In the genomic region with DNA sequence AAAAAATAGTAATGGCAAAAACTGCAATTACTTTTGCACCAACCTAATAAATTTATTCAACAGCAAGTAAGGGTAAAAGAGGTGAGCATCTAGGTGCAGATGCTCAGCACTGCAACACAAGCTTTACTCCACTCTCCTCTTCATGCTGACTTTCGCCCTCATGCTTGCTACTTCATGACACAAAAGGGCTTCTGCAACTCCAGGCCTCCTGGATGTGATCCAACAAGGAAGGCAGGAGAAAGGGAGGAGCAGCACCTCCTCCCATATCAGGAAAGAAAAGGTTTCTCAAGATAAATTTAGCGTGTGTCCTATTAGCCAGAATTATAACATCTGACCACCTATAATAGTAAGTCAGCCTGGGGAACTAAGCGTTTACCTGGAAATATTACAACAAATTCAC, we compare ENCODE assay signal across 26 cellular contexts. TPM values are rescaled to one million over a fixed set of nuclear protein-coding genes. Genes with fewer than 3 reads are reported as not detected.
DNase-seq lines count a peak whose midpoint lies in the region; ATAC-seq, FAIRE-seq and TF ChIP-seq lines count a peak whose summit lies in the region.
"Had no signal": no experiment of that assay in that cellular context is flagged by ENCODE, and none has a peak within 500 bp of the region (broad histone marks: within the 10 kb centered on the region; RNA-seq: fewer than 3 reads in every experiment).

No MANE protein-coding gene starts in this region.

- WGBS in K562 (ENCODE audit: insufficient coverage, low coverage, missing lambda C conversion rate): 55% methylated on average over 3 of the region's 3 CpGs

- in situ Hi-C loops in K562 (cut with MboI): no loop called here

- H3K4me1 ChIP-seq in K562 (replicated peaks in 1 of 2; ENCODE audit: control insufficient read depth in 2 of 2, insufficient read depth in 2 of 2, low read length in 2 of 2) (peaks cover 14 to 16% of the 10 kb centered on the region in 2 experiments), mucosa of rectum (ENCODE audit: control insufficient read depth in 2 of 2, insufficient read depth in 2 of 2, low read length in 2 of 2) (peaks cover 2 to 3% of the 10 kb centered on the region in 2 donors)
- H3K4me1 ChIP-seq: BE2C had no signal

- H3K27ac ChIP-seq in K562 (ENCODE audit: extremely low read depth, low read depth, low read length): no peak overlapping the region
- peak overlapping the region; percentile 32 to 62 for H3K27ac ChIP-seq in mucosa of rectum (ENCODE audit: low read depth in 2 of 2, low read length in 2 of 2)
- H3K27ac ChIP-seq: GM23248, HL-60 had no signal

- H3K27me3 ChIP-seq in K562 (ENCODE audit: control insufficient read depth in 2 of 2, insufficient read depth in 2 of 2, low read length in 2 of 2) (no peaks in the 10 kb centered on the region), mucosa of rectum (ENCODE audit: control insufficient read depth in 2 of 2, insufficient read depth in 2 of 2, low read length in 2 of 2) (no peaks in the 10 kb centered on the region)
- H3K27me3 ChIP-seq: BE2C had no signal

- intact Hi-C loops in K562 (cut with micrococcal nuclease): no loop called here
- intact Hi-C loops in activated CD4-positive, alpha-beta T cell treated with anti-CD3 and anti-CD28 coated beads for 36 hours (cut with DNase I, micrococcal nuclease): no loop called here

- peaks cover 41% of the 10 kb centered on the region; the same call in 2 of the 3 replicates for H3K36me3 ChIP-seq in K562 (ENCODE audit: control insufficient read depth, insufficient read depth, low read length)
- peaks cover 25 to 40% of the 10 kb centered on the region in 2 donors for H3K36me3 ChIP-seq in mucosa of rectum (ENCODE audit: control insufficient read depth in 2 of 2, insufficient read depth in 2 of 2, low read length in 2 of 2)
- H3K36me3 ChIP-seq: BE2C had no signal

- TF ChIP-seq EP300 in K562 (IDR thresholded peaks at IDR 0.05; ENCODE audit: low read length): no peak

- DNase-seq in activated CD8-positive, alpha-beta memory T cell treated with anti-CD3 and anti-CD28 coated beads, Interleukin-2, amount 50 U/mL, for 48 hours: peak; percentile 32
- DNase-seq in activated CD8-positive, alpha-beta memory T cell treated with anti-CD3 and anti-CD28 coated beads, Interleukin-2, amount 50 U/mL, for 4 hours: no peak
- DNase-seq in K562 (ENCODE audit: extremely low read depth in 1 of 4, low spot score in 3 of 4) (no peak), OCI-M2 (lab: John Stamatoyannopoulos, UW; ENCODE audit: unreplicated experiment) (no peak)
- no peak for DNase-seq in activated naive CD4-positive, alpha-beta T cell treated with Interleukin-2 at 50 U/mL for 16 hours
- no peak for DNase-seq in activated CD4-positive, alpha-beta T cell treated with anti-CD3 and anti-CD28 coated beads for 36 hours
- DNase-seq: BE2C; C1 segment of cervical spinal cord; CD4-positive, CD25-positive, alpha-beta regulatory T cell; CD8-positive, alpha-beta memory T cell; COR-L47; DMS153; DMS79; GDM1; GM23248; HCEC 1CT; HFFc6; IMR-90 had no signal

- H3K36me3 Mint-ChIP-seq in activated CD4-positive, alpha-beta T cell treated with anti-CD3 and anti-CD28 coated beads for 36 hours (ENCODE audit: low read depth): peaks cover 18% of the 10 kb centered on the region

- no TSS peak for BruUV-seq in K562 (replicated peaks; lab: Mats Ljungman, UMichigan)

- no peak for TF ChIP-seq POLR2A in K562 (conservative IDR thresholded peaks at IDR 0.05)

- FAIRE-seq in K562 (lab: Jason Lieb, UNC): no peak
- FAIRE-seq: GM12892, GM18507, HTR-8/SVneo had no signal

- H4K20me1 ChIP-seq in K562 (replicated peaks; ENCODE audit: control insufficient read depth, insufficient read depth, low read length): no peaks in the 10 kb centered on the region

- no peaks in the 10 kb centered on the region for H3K9me3 ChIP-seq in K562 (replicated peaks; ENCODE audit: control insufficient read depth, insufficient read depth, low read depth, low read length)
- H3K9me3 ChIP-seq in mucosa of rectum (ENCODE audit: control insufficient read depth in 2 of 2, low read length in 2 of 2): no peaks in the 10 kb centered on the region
- H3K9me3 ChIP-seq: BE2C had no signal

- CTCF ChIA-PET in K562 (lab: Yijun Ruan, JAX; ENCODE audit: low intra/inter-chr PET ratio): no interaction called here
- CTCF ChIA-PET in activated CD4-positive, alpha-beta T cell treated with anti-CD3 and anti-CD28 coated beads for 36 hours (lab: Charles Lee): no interaction called here

- H3K4me3 ChIP-seq in K562 (no peak overlapping the region), mucosa of rectum (ENCODE audit: low read length in 2 of 2) (no peak overlapping the region)
- H3K4me3 ChIP-seq: GM23248 had no signal

- no peak overlapping the region; a peak in 1 of 4 replicates for H3K9ac ChIP-seq in K562 (ENCODE audit: insufficient read depth in 1 of 2, low read depth in 2 of 2, low read length in 2 of 2)
- no peak overlapping the region for H3K9ac ChIP-seq in mucosa of rectum (ENCODE audit: low read depth in 1 of 2, low read length in 2 of 2)
- H3K9ac ChIP-seq: GM23248 had no signal

- H3K4me1 Mint-ChIP-seq in activated CD4-positive, alpha-beta T cell treated with anti-CD3 and anti-CD28 coated beads for 36 hours: peaks cover 2% of the 10 kb centered on the region

- H3K27me3 Mint-ChIP-seq in activated CD4-positive, alpha-beta T cell treated with anti-CD3 and anti-CD28 coated beads for 36 hours: no peaks in the 10 kb centered on the region
- H3K27me3 Mint-ChIP-seq: CD4-positive, CD25-positive, alpha-beta regulatory T cell; CD8-positive, alpha-beta memory T cell had no signal

- H3K4me3 Mint-ChIP-seq in activated CD4-positive, alpha-beta T cell treated with anti-CD3 and anti-CD28 coated beads for 36 hours: no peak overlapping the region
- H3K4me3 Mint-ChIP-seq: CD4-positive, CD25-positive, alpha-beta regulatory T cell; CD8-positive, alpha-beta memory T cell; HFFc6 had no signal

- TF ChIP-seq RAD21 in K562 (CRISPR knock-in tag; conservative IDR thresholded peaks at IDR 0.05 in 1 of 2, IDR thresholded peaks at IDR 0.05 in 1 of 2): no peak

- POLR2A ChIA-PET in K562 (lab: Yijun Ruan, JAX): interaction anchor here (0.6 to 13.3 kb wide), 2 partner anchors 10 to 665 kb away, joined by 3 to 113 read pairs; a partner anchor contains a TSS
- POLR2A ChIA-PET in activated CD4-positive, alpha-beta T cell treated with anti-CD3 and anti-CD28 coated beads for 36 hours (lab: Charles Lee): no interaction called here

- no peak for ATAC-seq in K562
- no peak for ATAC-seq in activated CD4-positive, alpha-beta T cell treated with anti-CD3 and anti-CD28 coated beads for 36 hours

- TF ChIP-seq CTCF in K562 (IDR thresholded peaks at IDR 0.05 in 2 of 3, conservative IDR thresholded peaks at IDR 0.05 in 1 of 3; ENCODE audit: insufficient read depth in 2 of 3, low read depth in 1 of 3, low read length in 3 of 3): no peak

- H3K27ac Mint-ChIP-seq in activated CD4-positive, alpha-beta T cell treated with anti-CD3 and anti-CD28 coated beads for 36 hours: no peak overlapping the region
- H3K27ac Mint-ChIP-seq: CD8-positive, alpha-beta memory T cell; HFFc6 had no signal

- no peak overlapping the region for H3K4me2 ChIP-seq in K562 (ENCODE audit: insufficient read depth, low read length)

- no peaks in the 10 kb centered on the region for H3K9me3 Mint-ChIP-seq in activated CD4-positive, alpha-beta T cell treated with anti-CD3 and anti-CD28 coated beads for 36 hours (ENCODE audit: low read depth)
- H3K9me3 Mint-ChIP-seq: CD4-positive, CD25-positive, alpha-beta regulatory T cell; CD8-positive, alpha-beta memory T cell; HFFc6 had no signal

- H3K9me1 ChIP-seq in K562 (ENCODE audit: control insufficient read depth, insufficient read depth, low read length): no peaks in the 10 kb centered on the region

- no peaks in the 10 kb centered on the region for H3K79me2 ChIP-seq in K562 (ENCODE audit: control insufficient read depth, insufficient read depth, low read length)

- H2AFZ ChIP-seq in K562 (ENCODE audit: low read depth, low read length): no peak overlapping the region
- H2AFZ ChIP-seq: GM23248 had no signal

RNA-seq across cellular contexts. Expression of a gene that starts 11.6 kb away (rescaled TPM):
- 15.7 and 26.6 TPM in 2 replicates for total RNA-seq in K562 (2011; cell fraction: chromatin; rRNA removed; ENCODE audit: low replicate concordance)
- total RNA-seq in K562 (2011; cell fraction: nucleolus; rRNA removed): 12.9 and 16.7 TPM in 2 replicates
- 22.2 and 24.0 TPM in 2 replicates for total RNA-seq in K562 (2011; cell fraction: nucleoplasm; rRNA removed)
- 38.2 and 43.2 TPM in 2 replicates for total RNA-seq in K562 (2014; rRNA removed)
- total RNA-seq in K562 (2014; rRNA removed; fragmentation: Illumina TruSeq; extraction: Trizol): 59.3 and 80.6 TPM in 2 replicates
- total RNA-seq in K562 (2015; rRNA removed; fragmentation: Illumina TruSeq; extraction: Trizol): 51.2 and 54.6 TPM in 2 replicates
- total RNA-seq in K562 (2021): 27.5 and 35.6 TPM in 2 replicates
- polyA plus RNA-seq in K562 (2011; rRNA removed): 33.7 and 36.5 TPM in 2 replicates
- polyA plus RNA-seq in K562 (2011; cell fraction: cytosol; rRNA removed): 3.4 and 12.2 TPM in 2 replicates
- polyA plus RNA-seq in K562 (2011; cell fraction: nucleus; rRNA removed): 5.5 and 9.8 TPM in 2 replicates
- polyA plus RNA-seq in K562 (2012): 51.2 and 71.0 TPM in 2 replicates
- polyA plus RNA-seq in K562 (2014; fragmentation: Illumina TruSeq; extraction: Trizol): 66.5 and 80.2 TPM in 2 replicates
- 10 to 100 TPM; 20.9 to 21.9 TPM for polyA plus RNA-seq in K562 (2014; fragmentation: Nextera tagmentation; extraction: Ambion mirVana)
- polyA plus RNA-seq in K562 (2014; rRNA removed): 52.5 and 69.0 TPM in 2 replicates
- 13.7 and 20.1 TPM in 2 replicates for polyA minus RNA-seq in K562 (2011; rRNA and poly(A)+ RNA removed)
- polyA minus RNA-seq in K562 (2011; cell fraction: cytosol; rRNA and poly(A)+ RNA removed): 5.4 and 7.2 TPM in 2 replicates
- polyA minus RNA-seq in K562 (2011; cell fraction: nucleus; rRNA and poly(A)+ RNA removed): 6.5 and 14.8 TPM in 2 replicates
- total RNA-seq in activated CD4-positive, alpha-beta T cell treated with anti-CD3 and anti-CD28 coated beads for 36 hours: 10 to 100 TPM; 39.0 to 42.4 TPM

RNA-seq across cellular contexts. Expression of a gene that starts 26.6 kb away (rescaled TPM):
- 639 and 767 TPM in 2 replicates for total RNA-seq in K562 (2011; cell fraction: chromatin; rRNA removed; ENCODE audit: low replicate concordance)
- total RNA-seq in K562 (2011; cell fraction: nucleolus; rRNA removed): 540 and 629 TPM in 2 replicates
- total RNA-seq in K562 (2011; cell fraction: nucleoplasm; rRNA removed): 507 and 548 TPM in 2 replicates
- total RNA-seq in K562 (2014; rRNA removed) (130 and 138 TPM in 2 replicates), K562 (2014; rRNA removed; fragmentation: Illumina TruSeq; extraction: Trizol) (180 and 197 TPM in 2 replicates), K562 (2015; rRNA removed; fragmentation: Illumina TruSeq; extraction: Trizol) (164 and 183 TPM in 2 replicates), K562 (2021) (146 and 159 TPM in 2 replicates)
- polyA plus RNA-seq in K562 (2011; rRNA removed) (195 and 220 TPM in 2 replicates), K562 (2014; fragmentation: Illumina TruSeq; extraction: Trizol) (96.2 and 113 TPM in 2 replicates), K562 (2014; fragmentation: Nextera tagmentation; extraction: Ambion mirVana) (10 to 100 TPM; 27.2 to 35.0 TPM), K562 (2014; rRNA removed) (237 and 283 TPM in 2 replicates)
- polyA plus RNA-seq in K562 (2011; cell fraction: cytosol; rRNA removed): 55.7 and 97.9 TPM in 2 replicates
- 585 and 591 TPM in 2 replicates for polyA plus RNA-seq in K562 (2011; cell fraction: nucleus; rRNA removed)
- polyA plus RNA-seq in K562 (2012): 148 and 265 TPM in 2 replicates
- 155 and 167 TPM in 2 replicates for polyA minus RNA-seq in K562 (2011; rRNA and poly(A)+ RNA removed)
- polyA minus RNA-seq in K562 (2011; cell fraction: cytosol; rRNA and poly(A)+ RNA removed): 71.5 and 87.6 TPM in 2 replicates
- 323 and 418 TPM in 2 replicates for polyA minus RNA-seq in K562 (2011; cell fraction: nucleus; rRNA and poly(A)+ RNA removed)
- total RNA-seq in activated CD4-positive, alpha-beta T cell treated with anti-CD3 and anti-CD28 coated beads for 36 hours: 100 to 1,000 TPM in 1 of 2 experiments, 10 to 100 TPM in 1; 86.8 to 120 TPM

RNA-seq across cellular contexts. Expression of a gene that starts 51.6 kb away (rescaled TPM):
- total RNA-seq in K562 (2011; cell fraction: chromatin; rRNA removed; ENCODE audit: low replicate concordance): 50.0 and 64.3 TPM in 2 replicates
- total RNA-seq in K562 (2011; cell fraction: nucleolus; rRNA removed): 69.5 and 85.3 TPM in 2 replicates
- 63.5 and 69.1 TPM in 2 replicates for total RNA-seq in K562 (2011; cell fraction: nucleoplasm; rRNA removed)
- total RNA-seq in K562 (2014; rRNA removed) (9.4 and 12.8 TPM in 2 replicates), K562 (2014; rRNA removed; fragmentation: Illumina TruSeq; extraction: Trizol) (12.2 and 15.7 TPM in 2 replicates), K562 (2015; rRNA removed; fragmentation: Illumina TruSeq; extraction: Trizol) (11.8 and 13.0 TPM in 2 replicates), K562 (2021) (17.5 and 17.8 TPM in 2 replicates)
- polyA plus RNA-seq in K562 (2011; rRNA removed) (15.0 and 28.8 TPM in 2 replicates), K562 (2014; fragmentation: Illumina TruSeq; extraction: Trizol) (13.5 and 13.6 TPM in 2 replicates), K562 (2014; fragmentation: Nextera tagmentation; extraction: Ambion mirVana) (10 to 100 TPM; 32.4 TPM), K562 (2014; rRNA removed) (8.8 and 9.1 TPM in 2 replicates)
- 15.4 and 22.6 TPM in 2 replicates for polyA plus RNA-seq in K562 (2011; cell fraction: cytosol; rRNA removed)
- 16.8 and 18.6 TPM in 2 replicates for polyA plus RNA-seq in K562 (2011; cell fraction: nucleus; rRNA removed)
- 13.8 and 23.5 TPM in 2 replicates for polyA plus RNA-seq in K562 (2012)
- 58.4 and 72.4 TPM in 2 replicates for polyA minus RNA-seq in K562 (2011; rRNA and poly(A)+ RNA removed)
- polyA minus RNA-seq in K562 (2011; cell fraction: cytosol; rRNA and poly(A)+ RNA removed): 17.1 and 20.4 TPM in 2 replicates
- polyA minus RNA-seq in K562 (2011; cell fraction: nucleus; rRNA and poly(A)+ RNA removed): 16.2 and 28.3 TPM in 2 replicates
- not detected for total RNA-seq in activated CD4-positive, alpha-beta T cell treated with anti-CD3 and anti-CD28 coated beads for 36 hours
- total RNA-seq: A172; CD8-positive, alpha-beta memory T cell; Daoy; GM23248; H4; HFFc6; IMR-90 had no signal
- polyA plus RNA-seq: IMR-90 had no signal

Comparison
In these comparisons a context has a peak if more than half of its experiments do, and no peak if none do; other contexts are left out.
1. RNA of a gene that starts 51.6 kb away (total RNA-seq): 9.4 to 85.3 TPM in K562; not detected in activated CD4-positive, alpha-beta T cell treated with anti-CD3 and anti-CD28 coated beads for 36 hours; every median in the first group is over 4 times any median in the second.